In genomic region chr4:147840846-147841732, GRCh38 we compare ENCODE assay signal across 14 cellular contexts.
DNase-seq lines count a peak whose midpoint lies in the region; ATAC-seq and TF ChIP-seq lines count a peak whose summit lies in the region.
"Had no signal": no experiment of that assay in that cellular context is flagged by ENCODE, and none has a peak within 500 bp of the region (broad histone marks: within the 10 kb centered on the region; RNA-seq: fewer than 3 reads in every experiment).

No MANE protein-coding gene starts in this region.

- ATAC-seq in GM19455 (IDR thresholded peaks at IDR 0.05; ENCODE audit: unreplicated experiment) (peak; percentile 53), HG02981 (IDR thresholded peaks at IDR 0.05; ENCODE audit: unreplicated experiment) (peak; percentile 83)
- ATAC-seq: activated T-cell treated with anti-CD3 and anti-CD28 coated beads, Interleukin-2, amount 50 U/mL, for 4 hours; left colon had no signal

- no peak for TF ChIP-seq CTCF in GM12865 (IDR thresholded peaks at IDR 0.05; ENCODE audit: insufficient read depth, low read depth, low read length, missing control alignments)

- DNase-seq in GM12865 (ENCODE audit: low read depth), result peak; percentile 68
- DNase-seq in NOMO-1 treated with DMSO at 0.1 percent for 48 hours (lab: John Stamatoyannopoulos, UW; ENCODE audit: unreplicated experiment), result peak; percentile 58
- no peak for DNase-seq in NCI-H2081 (lab: John Stamatoyannopoulos, UW)
- no peak for DNase-seq in occipital lobe (lab: John Stamatoyannopoulos, UW)
- no peak for DNase-seq in NCI-H2171 (lab: John Stamatoyannopoulos, UW)
- no peak for DNase-seq in activated CD4-positive, alpha-beta T cell treated with anti-CD3 and anti-CD28 coated beads for 48 hours
- DNase-seq: activated T-cell treated with anti-CD3 and anti-CD28 coated beads, Interleukin-2, amount 50 U/mL, for 4 hours; GF-D8; left colon; NCI-H1092 treated with DMSO at 0.1 percent for 48 hours; PC-9; stimulated activated CD4-positive, alpha-beta T cell treated with anti-CD3 and anti-CD28 coated beads, Interleukin-2, amount 100 ng/mL, for 48 hours had no signal

- no peak overlapping the region for H3K4me3 ChIP-seq in GM12865 (ENCODE audit: low read depth, low read length)
- H3K4me3 ChIP-seq: PC-9 had no signal

Comparison
In these comparisons a context has a peak if more than half of its experiments do, and no peak if none do; other contexts are left out.
1. DNase-seq: peak in GM12865 (single experiment) and NOMO-1 treated with DMSO at 0.1 percent for 48 hours (single experiment); none in NCI-H2081 (0 of 2), occipital lobe (single experiment), NCI-H2171 (single experiment) and activated CD4-positive, alpha-beta T cell treated with anti-CD3 and anti-CD28 coated beads for 48 hours (single experiment).